1 cellular context compared by ENCODE assay signal in genomic region chr7:66894463-66895080, GRCh38.
TF ChIP-seq lines count a peak whose summit lies in the region.

No MANE protein-coding gene starts in this region.

TF ChIP-seq in H1, 55 proteins besides CTCF, POLR2A, EP300 and RAD21:
- TF ChIP-seq SAP30 (IDR thresholded peaks at IDR 0.05; ENCODE audit: insufficient read depth, insufficient replicate concordance, low read length): peak; percentile 85
- TF ChIP-seq BRCA1 (IDR thresholded peaks at IDR 0.05; ENCODE audit: low read depth, low read length): no peak
- peak in 1 of 2 experiments; percentile 44; a peak in 1 of 4 replicates for TF ChIP-seq HDAC2 (IDR thresholded peaks at IDR 0.05; ENCODE audit: borderline replicate concordance in 1 of 2, low read depth in 2 of 2, low read length in 2 of 2)
- TF ChIP-seq SIN3A (conservative IDR thresholded peaks at IDR 0.05 in 1 of 2, IDR thresholded peaks at IDR 0.05 in 1 of 2; ENCODE audit: low read depth in 1 of 2, low read length in 2 of 2): peak; percentile 90 to 96
TF ChIP-seq in H1: peak in this region for 3.
